ENCODE assay signal across 16 cellular contexts in the genomic region with DNA sequence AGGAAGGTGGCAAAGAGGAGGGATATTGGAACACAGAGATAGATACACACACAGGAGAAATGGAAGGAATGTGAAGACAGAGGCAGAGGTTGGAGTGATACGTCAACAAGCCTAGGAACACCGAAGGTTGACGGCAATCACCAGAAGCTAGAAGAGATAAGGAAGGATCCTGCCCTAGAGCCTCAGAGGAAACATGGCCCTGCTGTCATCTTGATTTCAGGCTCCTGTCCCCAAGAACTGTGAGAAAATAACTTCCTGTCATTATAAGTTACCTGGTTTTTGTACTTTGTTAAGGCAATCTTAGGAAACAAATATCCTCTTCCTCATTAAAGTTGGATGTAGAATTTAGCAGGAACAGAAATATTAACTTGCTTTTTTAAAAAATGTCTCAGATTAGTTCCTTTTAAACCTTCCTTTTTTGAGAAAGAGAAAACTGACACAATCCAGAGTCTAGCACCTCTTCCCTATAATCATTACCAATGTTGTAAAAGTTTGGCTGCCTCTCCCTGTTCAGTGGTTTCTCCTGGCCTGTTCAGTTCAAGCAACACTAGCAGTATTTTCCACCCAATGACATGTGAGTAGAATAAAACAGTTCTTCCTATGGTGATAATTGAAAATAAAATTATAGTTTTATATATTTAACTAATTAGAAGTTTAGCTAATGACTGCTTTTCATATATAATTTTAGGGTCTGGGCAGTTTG. TPM values are rescaled to one million over a fixed set of nuclear protein-coding genes. Genes with fewer than 3 reads are reported as not detected.
DNase-seq lines count a peak whose midpoint lies in the region; ATAC-seq and TF ChIP-seq lines count a peak whose summit lies in the region.
"Had no signal": no experiment of that assay in that cellular context is flagged by ENCODE, and none has a peak within 500 bp of the region (broad histone marks: within the 10 kb centered on the region; RNA-seq: fewer than 3 reads in every experiment).

No MANE protein-coding gene starts in this region.

- in situ Hi-C loops in brain microvascular endothelial cell (cut with HindIII; ENCODE audit: low pct_ligation_motif_present, low sequenced_read_pairs) = no loop called here

- DNase-seq in SKM-1 (lab: John Stamatoyannopoulos, UW; ENCODE audit: unreplicated experiment) = peak; percentile 9
- no peak for DNase-seq in SKM-1 treated with dmso at 0.1 percent for 144 hours (lab: John Stamatoyannopoulos, UW; ENCODE audit: unreplicated experiment)
- DNase-seq in MV-4-11 (lab: John Stamatoyannopoulos, UW) = peak; percentile 32
- peak; percentile 35 to 64 for DNase-seq in erythroblast (lab: John Stamatoyannopoulos, UW)
- DNase-seq in renal cortical epithelial cell (ENCODE audit: low read depth) = peak; percentile 36
- DNase-seq in aorta = no peak
- DNase-seq in T-helper 2 cell treated with Interferon-gamma antibody and Interleukin-4, amounts not matched to agents 5 μg/mL and 100 μg/mL, for 36 hours (ENCODE audit: low spot score) = no peak
- no peak for DNase-seq in brain microvascular endothelial cell
- DNase-seq: activated CD4-positive, alpha-beta T cell treated with anti-CD3 and anti-CD28 coated beads, Interleukin-2, amount 50 U/mL, for 4 hours; effector memory CD8-positive, alpha-beta T cell; heart left ventricle; immature natural killer cell; NCI-H226; uterus had no signal

- H3K9me3 ChIP-seq in aorta (ENCODE audit: control insufficient read depth, low read length) = peaks cover 2% of the 10 kb centered on the region
- H3K9me3 ChIP-seq: heart left ventricle, uterus had no signal

- H3K27ac ChIP-seq in aorta (ENCODE audit: low read depth in 1 of 2, low read length in 2 of 2) = no peak overlapping the region
- no peak overlapping the region for H3K27ac ChIP-seq in brain microvascular endothelial cell
- H3K27ac ChIP-seq: parathyroid adenoma, uterus had no signal

- no peaks in the 10 kb centered on the region for H3K27me3 ChIP-seq in aorta (ENCODE audit: control insufficient read depth in 1 of 2, insufficient read depth in 2 of 2, low read length in 1 of 2)
- H3K27me3 ChIP-seq in brain microvascular endothelial cell (replicated peaks) = no peaks in the 10 kb centered on the region
- H3K27me3 ChIP-seq: heart left ventricle, uterus had no signal

- H3K36me3 ChIP-seq in aorta (ENCODE audit: control insufficient read depth in 1 of 2, insufficient read depth in 2 of 2, low read length in 1 of 2) (no peaks in the 10 kb centered on the region), brain microvascular endothelial cell (replicated peaks) (no peaks in the 10 kb centered on the region)
- H3K36me3 ChIP-seq: heart left ventricle, uterus had no signal

- intact Hi-C loops in aorta (cut with DNase I) = no loop called here

- TF ChIP-seq POLR2A in erythroblast (IDR thresholded peaks at IDR 0.05; ENCODE audit: low read length) = no peak

- no peaks in the 10 kb centered on the region for H3K27me3 Mint-ChIP-seq in T-helper 2 cell treated with Interferon-gamma antibody and Interleukin-4, amounts not matched to agents 5 μg/mL and 100 μg/mL, for 36 hours (ENCODE audit: low read depth)
- H3K27me3 Mint-ChIP-seq: central memory CD8-positive, alpha-beta T cell; effector memory CD8-positive, alpha-beta T cell had no signal

- TF ChIP-seq CTCF in brain microvascular endothelial cell (IDR thresholded peaks at IDR 0.05; ENCODE audit: low read depth, low read length, missing control alignments) = no peak

- ATAC-seq in aorta (ENCODE audit: low FRiP score) = no peak
- ATAC-seq: effector memory CD8-positive, alpha-beta T cell; heart left ventricle had no signal

- H3K9me3 Mint-ChIP-seq in T-helper 2 cell treated with Interferon-gamma antibody and Interleukin-4, amounts not matched to agents 5 μg/mL and 100 μg/mL, for 36 hours = no peaks in the 10 kb centered on the region

- no peaks in the 10 kb centered on the region for H3K36me3 Mint-ChIP-seq in T-helper 2 cell treated with Interferon-gamma antibody and Interleukin-4, amounts not matched to agents 5 μg/mL and 100 μg/mL, for 36 hours (ENCODE audit: low read depth)
- H3K36me3 Mint-ChIP-seq: immature natural killer cell had no signal

- no peak overlapping the region for H3K27ac Mint-ChIP-seq in T-helper 2 cell treated with Interferon-gamma antibody and Interleukin-4, amounts not matched to agents 5 μg/mL and 100 μg/mL, for 36 hours
- H3K27ac Mint-ChIP-seq: effector memory CD8-positive, alpha-beta T cell had no signal

- no peaks in the 10 kb centered on the region for H3K4me1 ChIP-seq in aorta (ENCODE audit: control insufficient read depth in 1 of 2, insufficient read depth in 2 of 2, low read length in 2 of 2)
- H3K4me1 ChIP-seq: uterus had no signal

- 91 to 96% methylated on average over 3 of the region's 3 CpGs for WGBS in aorta, 2 donors

- H3K4me3 ChIP-seq in aorta (ENCODE audit: low read length in 2 of 2) = no peak overlapping the region
- no peak overlapping the region for H3K4me3 ChIP-seq in brain microvascular endothelial cell (ENCODE audit: low read depth, low read length)
- H3K4me3 ChIP-seq: heart left ventricle, uterus had no signal

- H3K4me1 Mint-ChIP-seq in T-helper 2 cell treated with Interferon-gamma antibody and Interleukin-4, amounts not matched to agents 5 μg/mL and 100 μg/mL, for 36 hours (ENCODE audit: low read depth) = peaks cover 21% of the 10 kb centered on the region
- H3K4me1 Mint-ChIP-seq: central memory CD8-positive, alpha-beta T cell had no signal

- H3K4me3 Mint-ChIP-seq in T-helper 2 cell treated with Interferon-gamma antibody and Interleukin-4, amounts not matched to agents 5 μg/mL and 100 μg/mL, for 36 hours = no peak overlapping the region
- H3K4me3 Mint-ChIP-seq: central memory CD8-positive, alpha-beta T cell; effector memory CD8-positive, alpha-beta T cell had no signal

RNA-seq across cellular contexts. Expression of gene GNAI1, which starts 28.8 kb away (rescaled TPM):
- 38.4 and 101 TPM in 2 replicates for total RNA-seq in renal cortical epithelial cell
- total RNA-seq in aorta = 10 to 100 TPM; 17.9 to 20.7 TPM
- 10 to 100 TPM; 10.3 to 14.0 TPM for polyA plus RNA-seq in aorta

Comparison
In these comparisons a context has a peak if more than half of its experiments do, and no peak if none do; other contexts are left out.
1. DNase-seq: peak in SKM-1 (single experiment), MV-4-11 (single experiment), erythroblast (2 of 2) and renal cortical epithelial cell (single experiment); none in SKM-1 treated with dmso at 0.1 percent for 144 hours (single experiment), aorta (0 of 2), T-helper 2 cell treated with Interferon-gamma antibody and Interleukin-4, amounts not matched to agents 5 μg/mL and 100 μg/mL, for 36 hours (single experiment) and brain microvascular endothelial cell (single experiment).